16 cellular contexts compared by ENCODE assay signal in the genomic region with DNA sequence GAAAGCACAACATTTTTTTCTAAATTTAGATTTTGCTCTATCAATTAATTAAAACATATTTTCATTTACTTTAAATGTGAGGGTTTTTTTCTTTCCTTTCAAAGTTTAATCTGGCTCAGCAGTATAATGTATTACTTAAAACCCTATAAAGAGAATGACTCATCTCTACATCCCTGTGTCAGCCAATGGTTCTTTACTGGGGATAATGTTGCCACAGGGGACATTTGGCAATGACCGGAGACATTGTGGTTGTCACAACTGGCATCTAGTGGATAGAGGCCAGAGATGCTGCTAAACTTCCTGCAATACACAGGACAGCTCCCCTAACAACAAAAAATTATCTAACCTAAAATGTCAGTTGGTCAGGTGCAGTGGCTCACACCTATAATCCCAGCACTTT. TPM values are rescaled to one million over a fixed set of nuclear protein-coding genes. Genes with fewer than 3 reads are reported as not detected.
DNase-seq lines count a peak whose midpoint lies in the region; ATAC-seq and TF ChIP-seq lines count a peak whose summit lies in the region.
"Had no signal": no experiment of that assay in that cellular context is flagged by ENCODE, and none has a peak within 500 bp of the region (broad histone marks: within the 10 kb centered on the region; RNA-seq: fewer than 3 reads in every experiment).

No MANE protein-coding gene starts in this region.

- TF ChIP-seq POLR2A in NB4 (IDR thresholded peaks at IDR 0.05; ENCODE audit: extremely low read depth, insufficient read length), result no peak

- no peak overlapping the region for H3K27ac ChIP-seq in osteoblast (ENCODE audit: low read depth, low read length)
- H3K27ac ChIP-seq: C4-2B, SJCRH30 had no signal

- H4K20me1 ChIP-seq in osteoblast (ENCODE audit: insufficient read depth, low read length), result no peaks in the 10 kb centered on the region

- peak overlapping the region; percentile 61 for H3K4me2 ChIP-seq in osteoblast (ENCODE audit: insufficient read depth, low read length)
- H3K4me2 ChIP-seq: GM23338 had no signal

- H3K4me3 ChIP-seq in NB4 (ENCODE audit: low read depth, low read length) (peak overlapping the region; percentile 62), osteoblast (ENCODE audit: insufficient read depth, low read length) (no peak overlapping the region)
- H3K4me3 ChIP-seq: GM23338, SJCRH30 had no signal

- no peaks in the 10 kb centered on the region for H3K36me3 ChIP-seq in osteoblast (ENCODE audit: insufficient read depth, low read length)
- H3K36me3 ChIP-seq: SJCRH30 had no signal

- peaks cover 15% of the 10 kb centered on the region for H3K4me1 ChIP-seq in osteoblast (ENCODE audit: insufficient read depth, low read length)

- no peak overlapping the region for H2AFZ ChIP-seq in osteoblast (ENCODE audit: low read length)
- H2AFZ ChIP-seq: GM23338 had no signal

- no peak for TF ChIP-seq CTCF in NB4 (IDR thresholded peaks at IDR 0.05; ENCODE audit: low read depth, low read length)
- TF ChIP-seq CTCF in osteoblast (IDR thresholded peaks at IDR 0.05; ENCODE audit: extremely low read depth, low read depth, low read length), result no peak

- H3K27me3 ChIP-seq in osteoblast (ENCODE audit: insufficient read depth, low read length), result no peaks in the 10 kb centered on the region
- H3K27me3 ChIP-seq: SJCRH30 had no signal

- peak; percentile 65 for DNase-seq in DMS153 (lab: John Stamatoyannopoulos, UW)
- peak; percentile 98 for DNase-seq in NB4 (ENCODE audit: low read depth)
- peak; percentile 44 for DNase-seq in T1000 (lab: John Stamatoyannopoulos, UW)
- DNase-seq in osteoblast (ENCODE audit: insufficient read length, low spot score, missing footprints), result no peak
- DNase-seq in ecto neural progenitor cell (ENCODE audit: low spot score), result no peak
- DNase-seq in activated naive CD4-positive, alpha-beta T cell treated with anti-CD3 and anti-CD28 coated beads, Interleukin-2, amount 50 U/mL, for 16 hours, result no peak
- DNase-seq in activated gamma-delta T cell (lab: John Stamatoyannopoulos, UW), result no peak
- DNase-seq: activated effector memory CD4-positive, alpha-beta T cell treated with Interleukin-2 at 50 U/mL for 16 hours; KG1; kidney; NCI-H446 had no signal

- no peak for ATAC-seq in GM21723 (IDR thresholded peaks at IDR 0.05; ENCODE audit: unreplicated experiment)
- ATAC-seq: GM23338; natural killer cell treated with Interleukin-12 subunit alpha and Interleukin-12 subunit beta and Interleukin-15 and Interleukin-18, amount 100 ng/mL, for 72 hours had no signal

- no peaks in the 10 kb centered on the region for H3K9me3 ChIP-seq in osteoblast (ENCODE audit: low read depth, low read length)
- H3K9me3 ChIP-seq: SJCRH30 had no signal

- H3K79me2 ChIP-seq in osteoblast (ENCODE audit: insufficient read depth, low read length), result no peaks in the 10 kb centered on the region

RNA-seq across cellular contexts. Expression of a gene that starts 53.8 kb away (rescaled TPM):
- total RNA-seq in osteoblast, result 20.9 and 34.0 TPM in 2 replicates

Comparison
In these comparisons a context has a peak if more than half of its experiments do, and no peak if none do; other contexts are left out.
1. DNase-seq: peak in DMS153 (single experiment), NB4 (single experiment) and T1000 (single experiment); none in osteoblast (single experiment), ecto neural progenitor cell (single experiment), activated naive CD4-positive, alpha-beta T cell treated with anti-CD3 and anti-CD28 coated beads, Interleukin-2, amount 50 U/mL, for 16 hours (single experiment) and activated gamma-delta T cell (single experiment).